31 cellular contexts compared by ENCODE assay signal in genomic region chr6:71040841-71041240, GRCh38.
A peak's percentile ranks its signal among the peaks of the same experiment; 100 is the strongest.
DNase-seq lines count a peak whose midpoint lies in the region; ATAC-seq and TF ChIP-seq lines count a peak whose summit lies in the region.
"Had no signal": no experiment of that assay in that cellular context is flagged by ENCODE, and none has a peak within 500 bp of the region (broad histone marks: within the 10 kb centered on the region; RNA-seq: fewer than 3 reads in every experiment).

No MANE protein-coding gene starts in this region.

- no CpG with 5 or more reads among the region's 2 CpGs for WGBS in mesendoderm (ENCODE audit: extremely low coverage, insufficient coverage, low lambda C conversion rate)

- H3K4me3 ChIP-seq in BE2C (ENCODE audit: low read depth, low read length) (no peak overlapping the region), mesendoderm (ENCODE audit: low read length) (no peak overlapping the region)
- H3K4me3 ChIP-seq: A549; BLaER1; BLaER1 treated with 17β-estradiol and CSF1 and Interleukin-3, amounts not matched to agents 10 nM and 100 nM had no signal

- H2BK5ac ChIP-seq in mesendoderm (ENCODE audit: low read length), result no peak overlapping the region

- no peak overlapping the region for H2AK5ac ChIP-seq in mesendoderm (ENCODE audit: low read length)

- no peak overlapping the region for H3K4ac ChIP-seq in mesendoderm (ENCODE audit: low read depth, low read length)

- CTCF ChIA-PET in HEK293T (lab: Yijun Ruan, JAX), result no interaction called here

- no peak for TF ChIP-seq CTCF in BE2C (IDR thresholded peaks at IDR 0.05; ENCODE audit: low read depth, low read length)

- no peaks in the 10 kb centered on the region for H3K79me1 ChIP-seq in mesendoderm (ENCODE audit: low read length)

- H3K4me1 ChIP-seq in BE2C (peaks cover 22% of the 10 kb centered on the region), mesendoderm (ENCODE audit: control insufficient read depth, low read depth, low read length) (peaks cover 13% of the 10 kb centered on the region)
- H3K4me1 ChIP-seq: A549 had no signal

- H3K9me3 ChIP-seq in BE2C, result no peaks in the 10 kb centered on the region
- H3K9me3 ChIP-seq: A549, BLaER1, Caco-2 had no signal

- no peaks in the 10 kb centered on the region for H3K79me2 ChIP-seq in mesendoderm (ENCODE audit: control insufficient read depth, insufficient read depth, low read length)

- no peak for ATAC-seq in GM18870 (IDR thresholded peaks at IDR 0.05; ENCODE audit: unreplicated experiment)
- ATAC-seq: A549; CD8-positive, alpha-beta T cell had no signal

- no peak overlapping the region for H4K5ac ChIP-seq in mesendoderm (ENCODE audit: low read length)

- H3K9ac ChIP-seq in mesendoderm (ENCODE audit: low read length), result no peak overlapping the region
- H3K9ac ChIP-seq: BLaER1; BLaER1 treated with 17β-estradiol and CSF1 and Interleukin-3, amounts not matched to agents 10 nM and 100 nM had no signal

- H3K23ac ChIP-seq in mesendoderm (ENCODE audit: low read length), result no peak overlapping the region

- no peak overlapping the region for H3K18ac ChIP-seq in mesendoderm (ENCODE audit: low read length)

- H3K27ac ChIP-seq in mesendoderm (ENCODE audit: low read depth, low read length), result no peak overlapping the region
- H3K27ac ChIP-seq: 22Rv1; A549; BLaER1; BLaER1 treated with 17β-estradiol and CSF1 and Interleukin-3, amounts not matched to agents 10 nM and 100 nM; C4-2B had no signal

- no peak overlapping the region for H2BK120ac ChIP-seq in mesendoderm (ENCODE audit: low read depth, low read length)

- H3K36me3 ChIP-seq in BE2C, result no peaks in the 10 kb centered on the region
- H3K36me3 ChIP-seq in mesendoderm (ENCODE audit: control insufficient read depth, insufficient read depth, low read length), result no peaks in the 10 kb centered on the region
- H3K36me3 ChIP-seq: BLaER1; BLaER1 treated with 17β-estradiol and CSF1 and Interleukin-3, amounts not matched to agents 10 nM and 100 nM had no signal

- no peak overlapping the region for H3K4me2 ChIP-seq in mesendoderm (ENCODE audit: low read length)
- H3K4me2 ChIP-seq: A549, BLaER1 had no signal

- no peak overlapping the region for H3K56ac ChIP-seq in mesendoderm (ENCODE audit: low read length)

- H3K27me3 ChIP-seq in BE2C, result peaks cover 17% of the 10 kb centered on the region
- no peaks in the 10 kb centered on the region for H3K27me3 ChIP-seq in mesendoderm (ENCODE audit: insufficient read depth, low read length, poor library complexity)
- H3K27me3 ChIP-seq: BLaER1; BLaER1 treated with 17β-estradiol and CSF1 and Interleukin-3, amounts not matched to agents 10 nM and 100 nM had no signal

- no peak overlapping the region for H4K8ac ChIP-seq in mesendoderm (ENCODE audit: low read depth, low read length)

- H2BK15ac ChIP-seq in mesendoderm (replicated peaks; ENCODE audit: low read depth), result no peak overlapping the region

- DNase-seq in NCI-H82 (lab: John Stamatoyannopoulos, UW) (peak; percentile 3), NCI-H82 treated with DMSO at 0.1 percent for 48 hours (lab: John Stamatoyannopoulos, UW; ENCODE audit: unreplicated experiment) (no peak), BE2C (peak; percentile 38), SK-N-DZ (ENCODE audit: low spot score) (peak; percentile 96), mesendoderm (peak; percentile 79), NCI-H146 treated with DMSO at 0.1 percent for 48 hours (lab: John Stamatoyannopoulos, UW; ENCODE audit: unreplicated experiment) (no peak), HEK293T (ENCODE audit: extremely low spot score) (no peak)
- DNase-seq: 8988T; ACHN; AML-193; Calu3; CD4-positive, alpha-beta memory T cell; CD4-positive, alpha-beta T cell; CD4-positive, CD25-positive, alpha-beta regulatory T cell; CD8-positive, alpha-beta memory T cell; CD8-positive, alpha-beta T cell; COR-L47; DMS 273 treated with DMSO at 0.1 percent for 48 hours; DMS153; DMS53; DMS79; DMS79 treated with DMSO at 0.1 percent for 48 hours; DND-41; EL had no signal

- POLR2A ChIA-PET in HEK293T (lab: Yijun Ruan, JAX), result no interaction called here

TF ChIP-seq in HEK293T, 16 proteins besides CTCF, POLR2A, EP300 and RAD21:
- TF ChIP-seq TARDBP (IDR thresholded peaks at IDR 0.05) (no peak), FOXA1 (IDR thresholded peaks at IDR 0.05) (no peak), NFRKB (IDR thresholded peaks at IDR 0.05) (no peak), CTBP1 (IDR thresholded peaks at IDR 0.05; ENCODE audit: borderline replicate concordance) (no peak), L3MBTL2 (conservative IDR thresholded peaks at IDR 0.05) (no peak), LEF1 (IDR thresholded peaks at IDR 0.05; ENCODE audit: borderline replicate concordance) (no peak)

Comparison
In these comparisons a context has a peak if more than half of its experiments do, and no peak if none do; other contexts are left out.
1. DNase-seq: peak in NCI-H82 (single experiment), BE2C (single experiment), SK-N-DZ (single experiment) and mesendoderm (single experiment); none in NCI-H82 treated with DMSO at 0.1 percent for 48 hours (single experiment), NCI-H146 treated with DMSO at 0.1 percent for 48 hours (single experiment) and HEK293T (single experiment).